1 cellular context compared by ENCODE assay signal in genomic region chr1:174990382-174990999, GRCh38.
TF ChIP-seq lines count a peak whose summit lies in the region.

No MANE protein-coding gene starts in this region.

TF ChIP-seq in GM12878, 131 proteins besides CTCF, POLR2A, EP300 and RAD21 (continued from another document):
- TF ChIP-seq ZNF687 (IDR thresholded peaks at IDR 0.05) (no peak), NFXL1 (IDR thresholded peaks at IDR 0.05; ENCODE audit: borderline replicate concordance) (no peak), CHD2 (IDR thresholded peaks at IDR 0.05; ENCODE audit: borderline replicate concordance, low read depth, low read length) (no peak), NFYA (IDR thresholded peaks at IDR 0.05; ENCODE audit: borderline replicate concordance, low read depth, low read length) (no peak), MEF2A (IDR thresholded peaks at IDR 0.05; ENCODE audit: insufficient read depth, low read depth, low read length) (0 out of 2 replicates have a peak, but pooled peaks have one; percentile 37), HCFC1 (IDR thresholded peaks at IDR 0.05; ENCODE audit: low read length) (no peak), BCLAF1 (IDR thresholded peaks at IDR 0.05) (no peak), ZBTB4 (CRISPR knock-in tag; IDR thresholded peaks at IDR 0.05) (no peak), ASH2L (IDR thresholded peaks at IDR 0.05; ENCODE audit: borderline replicate concordance, low read depth) (peak; percentile 86; the same call in 1 of the 2 replicates), SMC3 (IDR thresholded peaks at IDR 0.05; ENCODE audit: borderline replicate concordance, low read length) (no peak), IRF3 (IDR thresholded peaks at IDR 0.05) (no peak), TARDBP (IDR thresholded peaks at IDR 0.05; ENCODE audit: borderline replicate concordance) (no peak), YBX1 (IDR thresholded peaks at IDR 0.05) (no peak), RELB (IDR thresholded peaks at IDR 0.05; ENCODE audit: low read depth) (peak; percentile 58; the same call in 1 of the 2 replicates)
TF ChIP-seq in GM12878: peak in this region for 8.
